In the genomic region with DNA sequence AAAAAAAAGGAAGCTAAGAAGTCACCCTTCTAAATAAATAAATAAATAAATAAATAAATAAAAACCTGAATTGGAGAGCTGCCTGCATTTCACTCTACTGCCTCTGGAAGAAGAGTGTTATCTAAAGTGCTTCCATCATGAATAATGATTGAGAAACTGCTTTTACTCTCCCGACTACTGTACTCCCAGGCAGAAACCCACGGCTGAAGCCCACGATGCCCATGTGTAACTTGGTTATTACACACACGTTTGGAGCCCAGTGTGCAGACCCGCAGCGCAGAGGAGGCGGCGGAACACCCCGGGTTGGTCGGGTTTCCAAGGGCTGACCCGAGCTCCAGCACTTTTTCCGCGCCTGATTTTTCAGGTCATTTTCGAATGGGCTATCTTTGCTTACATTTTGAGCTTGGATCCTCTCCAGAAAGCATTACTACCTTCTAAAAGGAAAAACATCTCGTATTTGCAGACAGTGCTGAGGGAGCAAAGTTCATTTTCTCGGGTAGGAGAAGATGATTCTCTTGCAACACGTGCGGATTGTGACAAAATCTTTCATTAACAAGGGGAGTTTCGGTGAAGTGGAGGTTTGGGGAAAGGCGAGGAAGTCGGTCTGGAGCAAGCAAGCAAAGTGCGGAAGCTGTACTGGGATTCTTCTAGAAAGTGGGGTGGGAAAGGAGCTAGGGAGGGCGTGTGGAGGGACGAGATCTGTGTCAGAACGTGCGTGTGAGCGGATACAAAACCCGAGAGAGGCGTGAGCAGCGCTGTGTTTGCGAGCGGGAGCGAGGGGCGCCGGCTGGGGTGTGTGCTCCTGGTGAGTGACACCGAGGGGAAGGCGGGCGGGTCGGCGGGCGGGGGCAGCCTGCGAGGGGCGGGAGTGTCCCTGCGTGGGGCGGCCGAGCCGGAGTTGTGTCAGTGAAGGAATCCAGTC, we compare ENCODE assay signal across 2 cellular contexts.
TF ChIP-seq lines count a peak whose summit lies in the region.

A gene with protein sequence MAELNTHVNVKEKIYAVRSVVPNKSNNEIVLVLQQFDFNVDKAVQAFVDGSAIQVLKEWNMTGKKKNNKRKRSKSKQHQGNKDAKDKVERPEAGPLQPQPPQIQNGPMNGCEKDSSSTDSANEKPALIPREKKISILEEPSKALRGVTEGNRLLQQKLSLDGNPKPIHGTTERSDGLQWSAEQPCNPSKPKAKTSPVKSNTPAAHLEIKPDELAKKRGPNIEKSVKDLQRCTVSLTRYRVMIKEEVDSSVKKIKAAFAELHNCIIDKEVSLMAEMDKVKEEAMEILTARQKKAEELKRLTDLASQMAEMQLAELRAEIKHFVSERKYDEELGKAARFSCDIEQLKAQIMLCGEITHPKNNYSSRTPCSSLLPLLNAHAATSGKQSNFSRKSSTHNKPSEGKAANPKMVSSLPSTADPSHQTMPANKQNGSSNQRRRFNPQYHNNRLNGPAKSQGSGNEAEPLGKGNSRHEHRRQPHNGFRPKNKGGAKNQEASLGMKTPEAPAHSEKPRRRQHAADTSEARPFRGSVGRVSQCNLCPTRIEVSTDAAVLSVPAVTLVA (plus strand): TSS at position 897 of the 922 bp plus-strand sequence. CDS start 82,552 bp downstream, outside the sequence.

TF ChIP-seq in GM23338, 12 proteins besides CTCF, POLR2A, EP300 and RAD21 (continued from another document):
- TF ChIP-seq, protein P1, sequence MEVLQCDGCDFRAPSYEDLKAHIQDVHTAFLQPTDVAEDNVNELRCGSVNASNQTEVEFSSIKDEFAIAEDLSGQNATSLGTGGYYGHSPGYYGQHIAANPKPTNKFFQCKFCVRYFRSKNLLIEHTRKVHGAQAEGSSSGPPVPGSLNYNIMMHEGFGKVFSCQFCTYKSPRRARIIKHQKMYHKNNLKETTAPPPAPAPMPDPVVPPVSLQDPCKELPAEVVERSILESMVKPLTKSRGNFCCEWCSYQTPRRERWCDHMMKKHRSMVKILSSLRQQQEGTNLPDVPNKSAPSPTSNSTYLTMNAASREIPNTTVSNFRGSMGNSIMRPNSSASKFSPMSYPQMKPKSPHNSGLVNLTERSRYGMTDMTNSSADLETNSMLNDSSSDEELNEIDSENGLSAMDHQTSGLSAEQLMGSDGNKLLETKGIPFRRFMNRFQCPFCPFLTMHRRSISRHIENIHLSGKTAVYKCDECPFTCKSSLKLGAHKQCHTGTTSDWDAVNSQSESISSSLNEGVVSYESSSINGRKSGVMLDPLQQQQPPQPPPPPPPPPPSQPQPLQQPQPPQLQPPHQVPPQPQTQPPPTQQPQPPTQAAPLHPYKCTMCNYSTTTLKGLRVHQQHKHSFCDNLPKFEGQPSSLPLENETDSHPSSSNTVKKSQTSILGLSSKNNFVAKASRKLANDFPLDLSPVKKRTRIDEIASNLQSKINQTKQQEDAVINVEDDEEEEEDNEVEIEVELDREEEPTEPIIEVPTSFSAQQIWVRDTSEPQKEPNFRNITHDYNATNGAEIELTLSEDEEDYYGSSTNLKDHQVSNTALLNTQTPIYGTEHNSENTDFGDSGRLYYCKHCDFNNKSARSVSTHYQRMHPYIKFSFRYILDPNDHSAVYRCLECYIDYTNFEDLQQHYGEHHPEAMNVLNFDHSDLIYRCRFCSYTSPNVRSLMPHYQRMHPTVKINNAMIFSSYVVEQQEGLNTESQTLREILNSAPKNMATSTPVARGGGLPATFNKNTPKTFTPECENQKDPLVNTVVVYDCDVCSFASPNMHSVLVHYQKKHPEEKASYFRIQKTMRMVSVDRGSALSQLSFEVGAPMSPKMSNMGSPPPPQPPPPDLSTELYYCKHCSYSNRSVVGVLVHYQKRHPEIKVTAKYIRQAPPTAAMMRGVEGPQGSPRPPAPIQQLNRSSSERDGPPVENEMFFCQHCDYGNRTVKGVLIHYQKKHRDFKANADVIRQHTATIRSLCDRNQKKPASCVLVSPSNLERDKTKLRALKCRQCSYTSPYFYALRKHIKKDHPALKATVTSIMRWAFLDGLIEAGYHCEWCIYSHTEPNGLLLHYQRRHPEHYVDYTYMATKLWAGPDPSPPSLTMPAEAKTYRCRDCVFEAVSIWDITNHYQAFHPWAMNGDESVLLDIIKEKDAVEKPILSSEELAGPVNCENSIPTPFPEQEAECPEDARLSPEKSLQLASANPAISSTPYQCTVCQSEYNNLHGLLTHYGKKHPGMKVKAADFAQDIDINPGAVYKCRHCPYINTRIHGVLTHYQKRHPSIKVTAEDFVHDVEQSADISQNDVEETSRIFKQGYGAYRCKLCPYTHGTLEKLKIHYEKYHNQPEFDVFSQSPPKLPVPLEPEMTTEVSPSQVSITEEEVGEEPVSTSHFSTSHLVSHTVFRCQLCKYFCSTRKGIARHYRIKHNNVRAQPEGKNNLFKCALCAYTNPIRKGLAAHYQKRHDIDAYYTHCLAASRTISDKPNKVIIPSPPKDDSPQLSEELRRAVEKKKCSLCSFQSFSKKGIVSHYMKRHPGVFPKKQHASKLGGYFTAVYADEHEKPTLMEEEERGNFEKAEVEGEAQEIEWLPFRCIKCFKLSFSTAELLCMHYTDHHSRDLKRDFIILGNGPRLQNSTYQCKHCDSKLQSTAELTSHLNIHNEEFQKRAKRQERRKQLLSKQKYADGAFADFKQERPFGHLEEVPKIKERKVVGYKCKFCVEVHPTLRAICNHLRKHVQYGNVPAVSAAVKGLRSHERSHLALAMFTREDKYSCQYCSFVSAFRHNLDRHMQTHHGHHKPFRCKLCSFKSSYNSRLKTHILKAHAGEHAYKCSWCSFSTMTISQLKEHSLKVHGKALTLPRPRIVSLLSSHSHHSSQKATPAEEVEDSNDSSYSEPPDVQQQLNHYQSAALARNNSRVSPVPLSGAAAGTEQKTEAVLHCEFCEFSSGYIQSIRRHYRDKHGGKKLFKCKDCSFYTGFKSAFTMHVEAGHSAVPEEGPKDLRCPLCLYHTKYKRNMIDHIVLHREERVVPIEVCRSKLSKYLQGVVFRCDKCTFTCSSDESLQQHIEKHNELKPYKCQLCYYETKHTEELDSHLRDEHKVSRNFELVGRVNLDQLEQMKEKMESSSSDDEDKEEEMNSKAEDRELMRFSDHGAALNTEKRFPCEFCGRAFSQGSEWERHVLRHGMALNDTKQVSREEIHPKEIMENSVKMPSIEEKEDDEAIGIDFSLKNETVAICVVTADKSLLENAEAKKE (CRISPR knock-in tag; IDR thresholded peaks at IDR 0.05) = no peak
- no peak for TF ChIP-seq ZNF114 (CRISPR knock-in tag; IDR thresholded peaks at IDR 0.05)
- no peak for TF ChIP-seq NANOG (IDR thresholded peaks at IDR 0.05; ENCODE audit: borderline replicate concordance)
- no peak for TF ChIP-seq JUNB (IDR thresholded peaks at IDR 0.05; ENCODE audit: unreplicated experiment)
- no peak for TF ChIP-seq EZH2 (IDR thresholded peaks at IDR 0.05; ENCODE audit: low read depth, unreplicated experiment)
- TF ChIP-seq EZH2phosphoT487 (IDR thresholded peaks at IDR 0.05; ENCODE audit: unreplicated experiment) = no peak

TF ChIP-seq in K562, 482 proteins besides CTCF, POLR2A, EP300 and RAD21 (continued from another document and continues in another):
- TF ChIP-seq, protein P2, sequence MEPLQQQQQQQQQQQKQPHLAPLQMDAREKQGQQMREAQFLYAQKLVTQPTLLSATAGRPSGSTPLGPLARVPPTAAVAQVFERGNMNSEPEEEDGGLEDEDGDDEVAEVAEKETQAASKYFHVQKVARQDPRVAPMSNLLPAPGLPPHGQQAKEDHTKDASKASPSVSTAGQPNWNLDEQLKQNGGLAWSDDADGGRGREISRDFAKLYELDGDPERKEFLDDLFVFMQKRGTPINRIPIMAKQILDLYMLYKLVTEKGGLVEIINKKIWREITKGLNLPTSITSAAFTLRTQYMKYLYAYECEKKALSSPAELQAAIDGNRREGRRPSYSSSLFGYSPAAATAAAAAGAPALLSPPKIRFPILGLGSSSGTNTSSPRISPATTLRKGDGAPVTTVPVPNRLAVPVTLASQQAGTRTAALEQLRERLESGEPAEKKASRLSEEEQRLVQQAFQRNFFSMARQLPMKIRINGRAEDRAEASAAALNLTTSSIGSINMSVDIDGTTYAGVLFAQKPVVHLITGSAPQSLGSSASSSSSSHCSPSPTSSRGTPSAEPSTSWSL (CRISPR knock-in tag; IDR thresholded peaks at IDR 0.05; ENCODE audit: borderline replicate concordance) = no peak
- TF ChIP-seq MTA2 (IDR thresholded peaks at IDR 0.05; ENCODE audit: low read depth) (no peak), ZNF707 (CRISPR knock-in tag; conservative IDR thresholded peaks at IDR 0.05) (no peak), ZNF282 (CRISPR knock-in tag; IDR thresholded peaks at IDR 0.05) (no peak), EGR1 (conservative IDR thresholded peaks at IDR 0.05) (no peak), ZNF12 (CRISPR knock-in tag; IDR thresholded peaks at IDR 0.05) (no peak), TCF7 (IDR thresholded peaks at IDR 0.05; ENCODE audit: borderline replicate concordance) (no peak), ZNF232 (CRISPR knock-in tag; IDR thresholded peaks at IDR 0.05) (no peak), KDM5B (IDR thresholded peaks at IDR 0.05; ENCODE audit: insufficient replicate concordance, low read depth, low read length) (peak; percentile 49), KHSRP (IDR thresholded peaks at IDR 0.05) (no peak), ZKSCAN3 (CRISPR knock-in tag; IDR thresholded peaks at IDR 0.05) (no peak), POLR2H (tag; IDR thresholded peaks at IDR 0.05; ENCODE audit: low read depth) (no peak), MAZ (CRISPR knock-in tag; conservative IDR thresholded peaks at IDR 0.05 in 1 of 2, IDR thresholded peaks at IDR 0.05 in 1 of 2) (0 out of 4 replicates have a peak, but pooled peaks of 1 of the 2 experiments have one; percentile 32), SMARCA4 (IDR thresholded peaks at IDR 0.05) (0 out of 2 replicates have a peak, but pooled peaks have one; percentile 24), C11orf30 (IDR thresholded peaks at IDR 0.05; ENCODE audit: low read depth) (no peak), ZNF445 (CRISPR knock-in tag; IDR thresholded peaks at IDR 0.05; ENCODE audit: low read depth) (no peak), POLR2AphosphoS5 (IDR thresholded peaks at IDR 0.05; ENCODE audit: control insufficient read depth, insufficient read depth, low read depth, low read length) (no peak), HDAC2 (IDR thresholded peaks at IDR 0.05) (0 out of 2 replicates have a peak, but pooled peaks have one; percentile 29), STAG1 (CRISPR knock-in tag; IDR thresholded peaks at IDR 0.05; ENCODE audit: borderline replicate concordance) (no peak), ZNF274 (IDR thresholded peaks at IDR 0.05; ENCODE audit: borderline replicate concordance, low read depth, low read length) (no peak), TOE1 (IDR thresholded peaks at IDR 0.05; ENCODE audit: borderline replicate concordance) (no peak), TOE1 (CRISPR knock-in tag; IDR thresholded peaks at IDR 0.05; ENCODE audit: borderline replicate concordance, low read depth) (no peak), SIN3A (IDR thresholded peaks at IDR 0.05; ENCODE audit: borderline replicate concordance in 2 of 2, control insufficient read depth in 1 of 2, low read depth in 2 of 2, low read length in 2 of 2) (peak in 1 of 2 experiments; percentile 4; a peak in 1 of 4 replicates)
- TF ChIP-seq, protein P3, sequence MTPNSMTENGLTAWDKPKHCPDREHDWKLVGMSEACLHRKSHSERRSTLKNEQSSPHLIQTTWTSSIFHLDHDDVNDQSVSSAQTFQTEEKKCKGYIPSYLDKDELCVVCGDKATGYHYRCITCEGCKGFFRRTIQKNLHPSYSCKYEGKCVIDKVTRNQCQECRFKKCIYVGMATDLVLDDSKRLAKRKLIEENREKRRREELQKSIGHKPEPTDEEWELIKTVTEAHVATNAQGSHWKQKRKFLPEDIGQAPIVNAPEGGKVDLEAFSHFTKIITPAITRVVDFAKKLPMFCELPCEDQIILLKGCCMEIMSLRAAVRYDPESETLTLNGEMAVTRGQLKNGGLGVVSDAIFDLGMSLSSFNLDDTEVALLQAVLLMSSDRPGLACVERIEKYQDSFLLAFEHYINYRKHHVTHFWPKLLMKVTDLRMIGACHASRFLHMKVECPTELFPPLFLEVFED (CRISPR knock-in tag; conservative IDR thresholded peaks at IDR 0.05) = 0 out of 2 replicates have a peak, but pooled peaks have one; percentile 17
- TF ChIP-seq, protein P4, sequence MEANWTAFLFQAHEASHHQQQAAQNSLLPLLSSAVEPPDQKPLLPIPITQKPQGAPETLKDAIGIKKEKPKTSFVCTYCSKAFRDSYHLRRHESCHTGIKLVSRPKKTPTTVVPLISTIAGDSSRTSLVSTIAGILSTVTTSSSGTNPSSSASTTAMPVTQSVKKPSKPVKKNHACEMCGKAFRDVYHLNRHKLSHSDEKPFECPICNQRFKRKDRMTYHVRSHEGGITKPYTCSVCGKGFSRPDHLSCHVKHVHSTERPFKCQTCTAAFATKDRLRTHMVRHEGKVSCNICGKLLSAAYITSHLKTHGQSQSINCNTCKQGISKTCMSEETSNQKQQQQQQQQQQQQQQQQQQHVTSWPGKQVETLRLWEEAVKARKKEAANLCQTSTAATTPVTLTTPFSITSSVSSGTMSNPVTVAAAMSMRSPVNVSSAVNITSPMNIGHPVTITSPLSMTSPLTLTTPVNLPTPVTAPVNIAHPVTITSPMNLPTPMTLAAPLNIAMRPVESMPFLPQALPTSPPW (CRISPR knock-in tag; IDR thresholded peaks at IDR 0.05) = peak; percentile 76
- TF ChIP-seq, protein P5, sequence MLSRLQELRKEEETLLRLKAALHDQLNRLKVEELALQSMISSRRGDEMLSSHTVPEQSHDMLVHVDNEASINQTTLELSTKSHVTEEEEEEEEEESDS (CRISPR knock-in tag; IDR thresholded peaks at IDR 0.05) = no peak
- TF ChIP-seq, protein P6, sequence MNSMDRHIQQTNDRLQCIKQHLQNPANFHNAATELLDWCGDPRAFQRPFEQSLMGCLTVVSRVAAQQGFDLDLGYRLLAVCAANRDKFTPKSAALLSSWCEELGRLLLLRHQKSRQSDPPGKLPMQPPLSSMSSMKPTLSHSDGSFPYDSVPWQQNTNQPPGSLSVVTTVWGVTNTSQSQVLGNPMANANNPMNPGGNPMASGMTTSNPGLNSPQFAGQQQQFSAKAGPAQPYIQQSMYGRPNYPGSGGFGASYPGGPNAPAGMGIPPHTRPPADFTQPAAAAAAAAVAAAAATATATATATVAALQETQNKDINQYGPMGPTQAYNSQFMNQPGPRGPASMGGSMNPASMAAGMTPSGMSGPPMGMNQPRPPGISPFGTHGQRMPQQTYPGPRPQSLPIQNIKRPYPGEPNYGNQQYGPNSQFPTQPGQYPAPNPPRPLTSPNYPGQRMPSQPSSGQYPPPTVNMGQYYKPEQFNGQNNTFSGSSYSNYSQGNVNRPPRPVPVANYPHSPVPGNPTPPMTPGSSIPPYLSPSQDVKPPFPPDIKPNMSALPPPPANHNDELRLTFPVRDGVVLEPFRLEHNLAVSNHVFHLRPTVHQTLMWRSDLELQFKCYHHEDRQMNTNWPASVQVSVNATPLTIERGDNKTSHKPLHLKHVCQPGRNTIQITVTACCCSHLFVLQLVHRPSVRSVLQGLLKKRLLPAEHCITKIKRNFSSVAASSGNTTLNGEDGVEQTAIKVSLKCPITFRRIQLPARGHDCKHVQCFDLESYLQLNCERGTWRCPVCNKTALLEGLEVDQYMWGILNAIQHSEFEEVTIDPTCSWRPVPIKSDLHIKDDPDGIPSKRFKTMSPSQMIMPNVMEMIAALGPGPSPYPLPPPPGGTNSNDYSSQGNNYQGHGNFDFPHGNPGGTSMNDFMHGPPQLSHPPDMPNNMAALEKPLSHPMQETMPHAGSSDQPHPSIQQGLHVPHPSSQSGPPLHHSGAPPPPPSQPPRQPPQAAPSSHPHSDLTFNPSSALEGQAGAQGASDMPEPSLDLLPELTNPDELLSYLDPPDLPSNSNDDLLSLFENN (IDR thresholded peaks at IDR 0.05; ENCODE audit: low read depth in 2 of 2, low read length in 2 of 2) = no peak
- TF ChIP-seq, protein P7, sequence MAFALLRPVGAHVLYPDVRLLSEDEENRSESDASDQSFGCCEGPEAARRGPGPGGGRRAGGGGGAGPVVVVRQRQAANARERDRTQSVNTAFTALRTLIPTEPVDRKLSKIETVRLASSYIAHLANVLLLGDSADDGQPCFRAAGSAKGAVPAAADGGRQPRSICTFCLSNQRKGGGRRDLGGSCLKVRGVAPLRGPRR (CRISPR knock-in tag; IDR thresholded peaks at IDR 0.05) = no peak
- TF ChIP-seq, protein P8, sequence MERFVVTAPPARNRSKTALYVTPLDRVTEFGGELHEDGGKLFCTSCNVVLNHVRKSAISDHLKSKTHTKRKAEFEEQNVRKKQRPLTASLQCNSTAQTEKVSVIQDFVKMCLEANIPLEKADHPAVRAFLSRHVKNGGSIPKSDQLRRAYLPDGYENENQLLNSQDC (CRISPR knock-in tag; IDR thresholded peaks at IDR 0.05) = no peak
